Comparison of ENCODE assay signal across 13 cellular contexts in genomic region chr5:68445257-68446069, GRCh38.
"Had no signal": no experiment of that assay in that cellular context is flagged by ENCODE, and none has a peak within 500 bp of the region (broad histone marks: within the 10 kb centered on the region; RNA-seq: fewer than 3 reads in every experiment).

No MANE protein-coding gene starts in this region.

- H3K36me3 Mint-ChIP-seq: activated CD4-positive, alpha-beta memory T cell treated with anti-CD3 and anti-CD28 coated beads for 36 hours; activated naive CD8-positive, alpha-beta T cell; natural killer cell treated with Interleukin-12 subunit alpha and Interleukin-12 subunit beta and Interleukin-15 and Interleukin-18, amount 100 ng/mL, for 72 hours had no signal

- H3K4me3 Mint-ChIP-seq: activated CD4-positive, alpha-beta memory T cell treated with anti-CD3 and anti-CD28 coated beads for 36 hours; activated naive CD8-positive, alpha-beta T cell; activated T-cell treated with anti-CD3 and anti-CD28 coated beads, Interleukin-2, amount 50 U/mL, for 4 hours; natural killer cell treated with Interleukin-12 subunit alpha and Interleukin-12 subunit beta and Interleukin-15 and Interleukin-18, amount 100 ng/mL, for 72 hours had no signal

- H3K27ac Mint-ChIP-seq: activated CD4-positive, alpha-beta memory T cell treated with anti-CD3 and anti-CD28 coated beads for 36 hours; activated naive CD8-positive, alpha-beta T cell had no signal

- H3K27me3 Mint-ChIP-seq: activated CD4-positive, alpha-beta memory T cell treated with anti-CD3 and anti-CD28 coated beads for 36 hours; activated naive CD8-positive, alpha-beta T cell; natural killer cell treated with Interleukin-12 subunit alpha and Interleukin-12 subunit beta and Interleukin-15 and Interleukin-18, amount 100 ng/mL, for 72 hours had no signal

- H3K36me3 ChIP-seq: brain microvascular endothelial cell, lower lobe of right lung, tibial artery had no signal

- H3K4me3 ChIP-seq: lower lobe of right lung, SK-N-MC, skin epidermis, tibial artery had no signal

- H3K9me3 Mint-ChIP-seq: activated CD4-positive, alpha-beta memory T cell treated with anti-CD3 and anti-CD28 coated beads for 36 hours; activated T-cell treated with anti-CD3 and anti-CD28 coated beads, Interleukin-2, amount 50 U/mL, for 4 hours; natural killer cell treated with Interleukin-12 subunit alpha and Interleukin-12 subunit beta and Interleukin-15 and Interleukin-18, amount 100 ng/mL, for 72 hours had no signal

- H3K27me3 ChIP-seq: brain microvascular endothelial cell, tibial artery had no signal

- H3K9me3 ChIP-seq: lower lobe of right lung, tibial artery had no signal

- DNase-seq: activated CD4-positive, alpha-beta memory T cell treated with anti-CD3 and anti-CD28 coated beads for 36 hours; activated gamma-delta T cell; activated T-cell treated with anti-CD3 and anti-CD28 coated beads, Interleukin-2, amount 50 U/mL, for 4 hours; brain microvascular endothelial cell; foreskin melanocyte; lower lobe of right lung; T-helper 1 cell; tibial artery had no signal

- H3K27ac ChIP-seq: brain microvascular endothelial cell, lower lobe of right lung, SK-N-MC, tibial artery, VCaP had no signal
